ENCODE assay signal across 10 cellular contexts in genomic region chr9:81787747-81788632, GRCh38.
DNase-seq lines count a peak whose midpoint lies in the region; ATAC-seq and TF ChIP-seq lines count a peak whose summit lies in the region.
"Had no signal": no experiment of that assay in that cellular context is flagged by ENCODE, and none has a peak within 500 bp of the region (broad histone marks: within the 10 kb centered on the region; RNA-seq: fewer than 3 reads in every experiment).

No MANE protein-coding gene starts in this region.

- in situ Hi-C loops in GM23248 (cut with MboI): no loop called here

- no peak overlapping the region for H3K27ac Mint-ChIP-seq in CD8-positive, alpha-beta T cell

- H4K20me1 ChIP-seq in GM23248 (ENCODE audit: insufficient read depth): no peaks in the 10 kb centered on the region

- H3K79me2 ChIP-seq in GM23248 (ENCODE audit: insufficient read depth): no peaks in the 10 kb centered on the region

- H3K36me3 Mint-ChIP-seq in CD8-positive, alpha-beta T cell: no peaks in the 10 kb centered on the region

- CTCF ChIA-PET in CD8-positive, alpha-beta T cell (lab: Charles Lee): no interaction called here

- TF ChIP-seq POLR2A in prostate gland (IDR thresholded peaks at IDR 0.05): no peak

- ATAC-seq in CD8-positive, alpha-beta T cell: no peak

- H3F3A ChIP-seq in GM23248 (ENCODE audit: insufficient read depth): peaks cover 37% of the 10 kb centered on the region

- peak; percentile 94 for DNase-seq in GM23248
- peak; percentile 56 to 58 for DNase-seq in SJSA1 (ENCODE audit: low read depth in 1 of 2, low spot score in 2 of 2)
- peak; percentile 79 for DNase-seq in fibroblast of the conjunctiva (ENCODE audit: low read depth)
- peak; percentile 11 for DNase-seq in prostate gland (ENCODE audit: low spot score)
- no peak for DNase-seq in DMS114 treated with DMSO at 0.1 percent for 48 hours (lab: John Stamatoyannopoulos, UW; ENCODE audit: unreplicated experiment)
- no peak for DNase-seq in stimulated activated CD4-positive, alpha-beta T cell treated with anti-CD3 and anti-CD28 coated beads, Interleukin-12 subunit alpha, Interleukin-12 subunit beta, amount 100 ng/mL, for 4 hours
- DNase-seq in substantia nigra (lab: John Stamatoyannopoulos, UW): no peak
- no peak for DNase-seq in CD8-positive, alpha-beta T cell
- DNase-seq: GF-D8, NCI-H82 had no signal

- H3K4me3 Mint-ChIP-seq in CD8-positive, alpha-beta T cell: no peak overlapping the region

- H3K9me2 ChIP-seq in GM23248 (ENCODE audit: insufficient read depth): no peaks in the 10 kb centered on the region

- H3K9me3 ChIP-seq in GM23248 (ENCODE audit: low read depth) (no peaks in the 10 kb centered on the region), SJSA1 (replicated peaks) (no peaks in the 10 kb centered on the region), prostate gland (no peaks in the 10 kb centered on the region)
- no peaks in the 10 kb centered on the region for H3K9me3 ChIP-seq in CD8-positive, alpha-beta T cell (ENCODE audit: low read length)

- POLR2A ChIA-PET in CD8-positive, alpha-beta T cell (lab: Charles Lee): interaction anchor here (0.6 kb wide), 1 partner anchor 331 kb away, joined by 3 read pairs; no protein-coding TSS in a partner anchor

- H3K4me1 ChIP-seq in GM23248 (ENCODE audit: insufficient read depth) (peaks cover 26% of the 10 kb centered on the region), SJSA1 (replicated peaks) (peaks cover 9% of the 10 kb centered on the region), prostate gland (replicated peaks) (no peaks in the 10 kb centered on the region)
- no peaks in the 10 kb centered on the region for H3K4me1 ChIP-seq in CD8-positive, alpha-beta T cell (ENCODE audit: insufficient read depth, low read length)

- WGBS in GM23248 (ENCODE audit: low coverage in 1 of 2, low lambda C conversion rate in 2 of 2, missing lambda C conversion rate in 2 of 2), 2 experiments: 48 to 62% methylated on average over 4 of the region's 4 CpGs
- WGBS in prostate gland: 76% methylated on average over 4 of the region's 4 CpGs

- intact Hi-C loops in prostate gland (cut with DNase I): no loop called here
- intact Hi-C loops in CD8-positive, alpha-beta T cell (cut with DNase I, micrococcal nuclease): no loop called here

- H3K4me3 ChIP-seq in GM23248 (no peak overlapping the region), SJSA1 (no peak overlapping the region), prostate gland (no peak overlapping the region)
- H3K4me3 ChIP-seq in CD8-positive, alpha-beta T cell (ENCODE audit: low read depth, low read length): no peak overlapping the region

- H2AFZ ChIP-seq in GM23248: no peak overlapping the region

- H3K36me3 ChIP-seq in GM23248 (ENCODE audit: low read depth) (no peaks in the 10 kb centered on the region), SJSA1 (no peaks in the 10 kb centered on the region), prostate gland (no peaks in the 10 kb centered on the region)
- H3K36me3 ChIP-seq in CD8-positive, alpha-beta T cell (ENCODE audit: insufficient read depth, low read length): no peaks in the 10 kb centered on the region

- H3K27me3 ChIP-seq in GM23248 (replicated peaks; ENCODE audit: insufficient read depth): no peaks in the 10 kb centered on the region
- H3K27me3 ChIP-seq in SJSA1 (replicated peaks): no peaks in the 10 kb centered on the region
- H3K27me3 ChIP-seq in prostate gland (replicated peaks; ENCODE audit: insufficient read depth): no peaks in the 10 kb centered on the region
- no peaks in the 10 kb centered on the region for H3K27me3 ChIP-seq in CD8-positive, alpha-beta T cell (ENCODE audit: insufficient read depth, low read length)

- no peak overlapping the region for H3K9ac ChIP-seq in GM23248

- no peaks in the 10 kb centered on the region for H3K9me3 Mint-ChIP-seq in CD8-positive, alpha-beta T cell

- no peak for TF ChIP-seq CTCF in prostate gland (IDR thresholded peaks at IDR 0.05)
- TF ChIP-seq CTCF in CD8-positive, alpha-beta T cell (IDR thresholded peaks at IDR 0.05): no peak

- H3K27me3 Mint-ChIP-seq in CD8-positive, alpha-beta T cell (ENCODE audit: low read depth): no peaks in the 10 kb centered on the region

- H3K4me2 ChIP-seq in GM23248 (ENCODE audit: unreplicated experiment): peak overlapping the region; percentile 55

- H3K27ac ChIP-seq in GM23248 (peak overlapping the region; percentile 52), SJSA1 (no peak overlapping the region), prostate gland (no peak overlapping the region), substantia nigra (ENCODE audit: low read depth, low read length, poor library complexity, severe bottlenecking) (no peak overlapping the region)
- no peak overlapping the region for H3K27ac ChIP-seq in CD8-positive, alpha-beta T cell (ENCODE audit: low read depth, low read length)

- H3K4me1 Mint-ChIP-seq in CD8-positive, alpha-beta T cell (ENCODE audit: low read depth): no peaks in the 10 kb centered on the region

Comparison
In these comparisons a context has a peak if more than half of its experiments do, and no peak if none do; other contexts are left out.
1. DNase-seq: peak in GM23248 (single experiment), SJSA1 (2 of 2), fibroblast of the conjunctiva (single experiment) and prostate gland (single experiment); none in DMS114 treated with DMSO at 0.1 percent for 48 hours (single experiment), stimulated activated CD4-positive, alpha-beta T cell treated with anti-CD3 and anti-CD28 coated beads, Interleukin-12 subunit alpha, Interleukin-12 subunit beta, amount 100 ng/mL, for 4 hours (single experiment), substantia nigra (0 of 49) and CD8-positive, alpha-beta T cell (0 of 7).